8 cellular contexts compared by ENCODE assay signal in the genomic region with DNA sequence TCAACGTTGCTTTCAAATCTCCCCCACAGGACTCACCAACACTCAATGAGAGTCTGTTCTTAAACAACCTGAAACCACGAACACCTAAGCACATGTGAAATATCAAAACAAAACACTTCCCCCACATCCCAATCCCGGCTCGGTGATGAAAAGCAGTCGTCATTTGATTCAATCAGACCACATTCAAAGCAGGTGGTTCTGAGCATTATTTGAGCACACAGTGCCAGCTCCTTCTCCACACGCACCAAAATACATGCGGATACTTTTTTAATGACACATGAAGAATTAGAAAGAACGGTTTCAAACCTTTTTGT.
DNase-seq lines count a peak whose midpoint lies in the region; ATAC-seq and TF ChIP-seq lines count a peak whose summit lies in the region.

No MANE protein-coding gene starts in this region.

- TF ChIP-seq POLR2A in upper lobe of left lung (IDR thresholded peaks at IDR 0.05) (no peak), gastroesophageal sphincter (IDR thresholded peaks at IDR 0.05) (no peak)

- no peaks in the 10 kb centered on the region for H3K36me3 ChIP-seq in tibial artery
- H3K36me3 ChIP-seq in upper lobe of left lung, result no peaks in the 10 kb centered on the region
- H3K36me3 ChIP-seq in gastroesophageal sphincter, result no peaks in the 10 kb centered on the region

- intact Hi-C loops in tibial artery (cut with DNase I; ENCODE audit: low total_unique reads), result no loop called here

- TF ChIP-seq CTCF in tibial artery (IDR thresholded peaks at IDR 0.05) (no peak), upper lobe of left lung (IDR thresholded peaks at IDR 0.05) (no peak), gastroesophageal sphincter (IDR thresholded peaks at IDR 0.05) (no peak)

- TF ChIP-seq EP300 in upper lobe of left lung (IDR thresholded peaks at IDR 0.05) (no peak), gastroesophageal sphincter (IDR thresholded peaks at IDR 0.05) (no peak)

- 44 to 45% methylated on average over 8 of the region's 8 CpGs for WGBS in upper lobe of left lung, 2 donors
- 54 to 67% methylated on average over 7 to 8 of the region's 8 CpGs for WGBS in gastroesophageal sphincter (ENCODE audit: low coverage in 1 of 2), 2 donors

- no peak overlapping the region for H3K27ac ChIP-seq in tibial artery
- H3K27ac ChIP-seq in upper lobe of left lung, result peak overlapping the region in 1 of 4 donors; percentile 24
- no peak overlapping the region for H3K27ac ChIP-seq in gastroesophageal sphincter

- H3K9me3 ChIP-seq in tibial artery (no peaks in the 10 kb centered on the region), upper lobe of left lung (no peaks in the 10 kb centered on the region), gastroesophageal sphincter (no peaks in the 10 kb centered on the region)

- peak; percentile 38 for DNase-seq in stimulated activated CD4-positive, alpha-beta T cell treated with anti-CD3 and anti-CD28 coated beads, Interleukin-15, amount 100 ng/mL, for 24 hours
- no peak for DNase-seq in stimulated activated CD4-positive, alpha-beta T cell treated with anti-CD3 and anti-CD28 coated beads, Interleukin-4, amount 100 ng/mL, for 4 hours
- DNase-seq in SK-N-DZ (ENCODE audit: low spot score) (peak; percentile 91), tibial artery (no peak), upper lobe of left lung (no peak)
- DNase-seq in stimulated activated CD4-positive, alpha-beta T cell treated with anti-CD3 and anti-CD28 coated beads, Interleukin-4, amount 100 ng/mL, for 48 hours (ENCODE audit: low read depth in 2 of 2), result peak; percentile 8 to 25

- H3K4me1 ChIP-seq in tibial artery (peaks cover 0 to 11% (median 0%) of the 10 kb centered on the region in 4 donors), upper lobe of left lung (peaks cover 0 to 21% (median 13%) of the 10 kb centered on the region in 4 donors), gastroesophageal sphincter (peaks cover 0 to 9% (median 3%) of the 10 kb centered on the region in 3 donors)

- H3K4me3 ChIP-seq in tibial artery (no peak overlapping the region), upper lobe of left lung (no peak overlapping the region), gastroesophageal sphincter (no peak overlapping the region)

- H3K27me3 ChIP-seq in tibial artery, result no peaks in the 10 kb centered on the region
- no peaks in the 10 kb centered on the region for H3K27me3 ChIP-seq in upper lobe of left lung
- H3K27me3 ChIP-seq in gastroesophageal sphincter, result no peaks in the 10 kb centered on the region

- peak; percentile 73 for ATAC-seq in HG03457 (IDR thresholded peaks at IDR 0.05; ENCODE audit: unreplicated experiment)
- ATAC-seq in upper lobe of left lung (ENCODE audit: low FRiP score in 2 of 2), result no peak
- no peak for ATAC-seq in gastroesophageal sphincter

Comparison
In these comparisons a context has a peak if more than half of its experiments do, and no peak if none do; other contexts are left out.
1. DNase-seq: peak in stimulated activated CD4-positive, alpha-beta T cell treated with anti-CD3 and anti-CD28 coated beads, Interleukin-15, amount 100 ng/mL, for 24 hours (single experiment), SK-N-DZ (single experiment) and stimulated activated CD4-positive, alpha-beta T cell treated with anti-CD3 and anti-CD28 coated beads, Interleukin-4, amount 100 ng/mL, for 48 hours (2 of 2); none in stimulated activated CD4-positive, alpha-beta T cell treated with anti-CD3 and anti-CD28 coated beads, Interleukin-4, amount 100 ng/mL, for 4 hours (0 of 2), tibial artery (0 of 2) and upper lobe of left lung (0 of 2).